ENCODE assay signal across 30 cellular contexts in the genomic region with DNA sequence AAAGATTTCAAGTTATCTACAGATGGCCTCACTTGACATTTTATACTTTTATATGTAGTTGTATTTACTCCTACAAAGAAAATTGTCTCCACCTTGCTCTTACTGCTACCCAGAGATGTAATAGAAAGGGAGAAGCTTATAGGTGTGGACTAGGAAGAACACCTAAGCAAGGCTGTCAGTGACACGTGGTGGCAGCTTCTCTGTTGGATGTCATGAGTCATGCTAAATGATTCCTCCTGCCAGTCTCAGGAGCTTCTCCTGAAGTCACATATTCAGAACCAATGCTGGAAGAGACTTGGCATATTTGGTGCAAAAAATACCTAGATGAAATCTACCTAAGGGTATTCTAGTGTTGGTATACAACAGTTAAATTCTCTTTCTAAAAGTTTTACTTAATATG.
"Had no signal": no experiment of that assay in that cellular context is flagged by ENCODE, and none has a peak within 500 bp of the region (broad histone marks: within the 10 kb centered on the region; RNA-seq: fewer than 3 reads in every experiment).

No MANE protein-coding gene starts in this region.

- H3K4me1 ChIP-seq: adrenal gland, body of pancreas, esophagus squamous epithelium had no signal

- H3K27ac Mint-ChIP-seq: activated CD4-positive, alpha-beta memory T cell treated with anti-CD3 and anti-CD28 coated beads for 36 hours; activated CD4-positive, alpha-beta T cell treated with anti-CD3 and anti-CD28 coated beads for 36 hours; activated CD4-positive, alpha-beta T cell treated with anti-CD3 and anti-CD28 coated beads, Interleukin-2, amount 10 ng/mL, durations not matched to agents 24 days and 14 days; activated CD8-positive, alpha-beta memory T cell treated with anti-CD3 and anti-CD28 coated beads, Interleukin-2, amount 10 ng/mL, durations not matched to agents 7 days and 5 days; activated CD8-positive, alpha-beta T cell treated with anti-CD3 and anti-CD28 coated beads, Interleukin-2, amount 10 ng/mL, durations not matched to agents 7 days and 5 days; activated naive CD4-positive, alpha-beta T cell treated with anti-CD3 and anti-CD28 coated beads for 36 hours; activated naive CD4-positive, alpha-beta T cell treated with anti-CD3 and anti-CD28 coated beads, Interleukin-2, amount 50 U/mL, for 24 hours; activated naive CD8-positive, alpha-beta T cell treated with anti-CD3 and anti-CD28 coated beads for 36 hours; activated naive CD8-positive, alpha-beta T cell treated with anti-CD3 and anti-CD28 coated beads, Interleukin-2, amount 50 U/mL, for 24 hours; activated T-helper 1 cell treated with anti-CD3 and anti-CD28 coated beads, Interleukin-12 subunit alpha, Interleukin-12 subunit beta, Interleukin-2, Interleukin-4 antibody, amounts not matched to agents 30 ng/mL and 10 ng/mL and 1 ng/mL, durations not matched to agents 14 hours and 24 hours and 36 hours; activated T-helper 2 cell treated with anti-CD3 and anti-CD28 coated beads, Interferon-gamma antibody, Interleukin-2, Interleukin-4, amounts not matched to agents 10 μg/mL and 5 μg/mL and 100 μg/mL, durations not matched to agents 14 hours and 24 hours and 36 hours had no signal

- H3K4me3 Mint-ChIP-seq: activated CD4-positive, alpha-beta memory T cell treated with anti-CD3 and anti-CD28 coated beads for 36 hours; activated CD4-positive, alpha-beta T cell treated with anti-CD3 and anti-CD28 coated beads for 36 hours; activated CD4-positive, alpha-beta T cell treated with anti-CD3 and anti-CD28 coated beads, Interleukin-2, amount 10 ng/mL, durations not matched to agents 24 days and 14 days; activated CD8-positive, alpha-beta memory T cell treated with anti-CD3 and anti-CD28 coated beads, Interleukin-2, amount 10 ng/mL, durations not matched to agents 7 days and 5 days; activated CD8-positive, alpha-beta T cell treated with anti-CD3 and anti-CD28 coated beads, Interleukin-2, amount 10 ng/mL, durations not matched to agents 7 days and 5 days; activated naive CD4-positive, alpha-beta T cell treated with anti-CD3 and anti-CD28 coated beads for 36 hours; activated naive CD4-positive, alpha-beta T cell treated with anti-CD3 and anti-CD28 coated beads, Interleukin-2, amount 50 U/mL, for 24 hours; activated naive CD8-positive, alpha-beta T cell treated with anti-CD3 and anti-CD28 coated beads for 36 hours; activated naive CD8-positive, alpha-beta T cell treated with anti-CD3 and anti-CD28 coated beads, Interleukin-2, amount 50 U/mL, for 24 hours; activated T-helper 1 cell treated with anti-CD3 and anti-CD28 coated beads, Interleukin-12 subunit alpha, Interleukin-12 subunit beta, Interleukin-2, Interleukin-4 antibody, amounts not matched to agents 30 ng/mL and 10 ng/mL and 1 ng/mL, durations not matched to agents 14 hours and 24 hours and 36 hours had no signal

- H3K9me3 Mint-ChIP-seq: activated CD4-positive, alpha-beta T cell treated with anti-CD3 and anti-CD28 coated beads, Interleukin-2, amount 10 ng/mL, durations not matched to agents 24 days and 14 days; activated naive CD4-positive, alpha-beta T cell treated with anti-CD3 and anti-CD28 coated beads, Interleukin-2, amount 50 U/mL, for 24 hours; activated T-helper 1 cell treated with anti-CD3 and anti-CD28 coated beads, Interleukin-12 subunit alpha, Interleukin-12 subunit beta, Interleukin-2, Interleukin-4 antibody, amounts not matched to agents 30 ng/mL and 10 ng/mL and 1 ng/mL, durations not matched to agents 14 hours and 24 hours and 36 hours had no signal

- H3K4me1 Mint-ChIP-seq: activated CD4-positive, alpha-beta T cell treated with anti-CD3 and anti-CD28 coated beads for 36 hours; activated CD4-positive, alpha-beta T cell treated with anti-CD3 and anti-CD28 coated beads, Interleukin-2, amount 10 ng/mL, durations not matched to agents 24 days and 14 days; activated CD8-positive, alpha-beta memory T cell treated with anti-CD3 and anti-CD28 coated beads, Interleukin-2, amount 10 ng/mL, durations not matched to agents 7 days and 5 days; activated naive CD4-positive, alpha-beta T cell treated with anti-CD3 and anti-CD28 coated beads, Interleukin-2, amount 50 U/mL, for 24 hours; activated naive CD8-positive, alpha-beta T cell treated with anti-CD3 and anti-CD28 coated beads for 36 hours; activated naive CD8-positive, alpha-beta T cell treated with anti-CD3 and anti-CD28 coated beads, Interleukin-2, amount 50 U/mL, for 24 hours had no signal

- ATAC-seq: activated CD4-positive, alpha-beta T cell treated with anti-CD3 and anti-CD28 coated beads for 36 hours; activated CD8-positive, alpha-beta memory T cell treated with anti-CD3 and anti-CD28 coated beads, Interleukin-2, amount 10 ng/mL, durations not matched to agents 7 days and 5 days; activated CD8-positive, alpha-beta T cell treated with anti-CD3 and anti-CD28 coated beads, Interleukin-2, amount 10 ng/mL, durations not matched to agents 7 days and 5 days; activated naive CD8-positive, alpha-beta T cell treated with anti-CD3 and anti-CD28 coated beads, Interleukin-2, amount 50 U/mL, for 24 hours; body of pancreas; gastroesophageal sphincter had no signal

- H3K4me3 ChIP-seq: adrenal gland, body of pancreas, esophagus squamous epithelium, gastroesophageal sphincter had no signal

- H3K27me3 Mint-ChIP-seq: activated CD4-positive, alpha-beta memory T cell treated with anti-CD3 and anti-CD28 coated beads for 36 hours; activated CD4-positive, alpha-beta T cell treated with anti-CD3 and anti-CD28 coated beads for 36 hours; activated CD4-positive, alpha-beta T cell treated with anti-CD3 and anti-CD28 coated beads, Interleukin-2, amount 10 ng/mL, durations not matched to agents 24 days and 14 days; activated CD8-positive, alpha-beta memory T cell treated with anti-CD3 and anti-CD28 coated beads, Interleukin-2, amount 10 ng/mL, durations not matched to agents 7 days and 5 days; activated naive CD4-positive, alpha-beta T cell treated with anti-CD3 and anti-CD28 coated beads, Interleukin-2, amount 50 U/mL, for 24 hours; activated naive CD8-positive, alpha-beta T cell treated with anti-CD3 and anti-CD28 coated beads for 36 hours; activated naive CD8-positive, alpha-beta T cell treated with anti-CD3 and anti-CD28 coated beads, Interleukin-2, amount 50 U/mL, for 24 hours had no signal

- H3K27ac ChIP-seq: adrenal gland, body of pancreas, epithelial cell of prostate, esophagus squamous epithelium, gastroesophageal sphincter had no signal

- H3K36me3 Mint-ChIP-seq: activated CD4-positive, alpha-beta memory T cell treated with anti-CD3 and anti-CD28 coated beads for 36 hours; activated CD8-positive, alpha-beta memory T cell treated with anti-CD3 and anti-CD28 coated beads, Interleukin-2, amount 10 ng/mL, durations not matched to agents 7 days and 5 days; activated naive CD4-positive, alpha-beta T cell treated with anti-CD3 and anti-CD28 coated beads, Interleukin-2, amount 50 U/mL, for 24 hours; activated naive CD8-positive, alpha-beta T cell treated with anti-CD3 and anti-CD28 coated beads for 36 hours had no signal

- H3K9me3 ChIP-seq: adrenal gland, body of pancreas, esophagus squamous epithelium, gastroesophageal sphincter had no signal

- H3K27me3 ChIP-seq: adrenal gland, body of pancreas, esophagus squamous epithelium, gastroesophageal sphincter had no signal

- H3K36me3 ChIP-seq: adrenal gland, esophagus squamous epithelium, gastroesophageal sphincter had no signal

- DNase-seq: activated CD4-positive, alpha-beta memory T cell treated with anti-CD3 and anti-CD28 coated beads for 36 hours; activated CD4-positive, alpha-beta T cell treated with anti-CD3 and anti-CD28 coated beads for 36 hours; activated CD4-positive, alpha-beta T cell treated with anti-CD3 and anti-CD28 coated beads, Interleukin-2, amount 10 ng/mL, durations not matched to agents 24 days and 14 days; activated CD4-positive, CD25-positive, alpha-beta regulatory T cell; activated CD4-positive, CD25-positive, alpha-beta regulatory T cell treated with anti-CD3 and anti-CD28 coated beads, Interleukin-2, amount 50 U/mL, for 72 hours; activated CD8-positive, alpha-beta memory T cell treated with anti-CD3 and anti-CD28 coated beads, Interleukin-2, amount 10 ng/mL, durations not matched to agents 7 days and 5 days; activated CD8-positive, alpha-beta memory T cell treated with anti-CD3 and anti-CD28 coated beads, Interleukin-2, amount 50 U/mL, for 4 hours; activated CD8-positive, alpha-beta T cell treated with anti-CD3 and anti-CD28 coated beads, Interleukin-2, amount 10 ng/mL, durations not matched to agents 7 days and 5 days; activated effector memory CD4-positive, alpha-beta T cell treated with anti-CD3 and anti-CD28 coated beads, Interleukin-2, amount 50 U/mL, for 16 hours; activated naive CD4-positive, alpha-beta T cell treated with anti-CD3 and anti-CD28 coated beads for 36 hours; activated naive CD8-positive, alpha-beta T cell treated with anti-CD3 and anti-CD28 coated beads for 36 hours; activated naive CD8-positive, alpha-beta T cell treated with anti-CD3 and anti-CD28 coated beads, Interleukin-2, amount 50 U/mL, for 24 hours; activated T-cell treated with anti-CD3 and anti-CD28 coated beads, Interleukin-2, amount 50 U/mL, for 1 hour; activated T-cell treated with anti-CD3 and anti-CD28 coated beads, Interleukin-2, amount 50 U/mL, for 48 hours; adrenal gland; amygdala; aorta; body of pancreas; caudate nucleus; cortex of kidney; dermis blood vessel endothelial cell; effector CD4-positive, alpha-beta T cell; esophagus squamous epithelium; foreskin melanocyte; T-helper 2 cell had no signal
